8 cellular contexts compared by ENCODE assay signal in the genomic region with DNA sequence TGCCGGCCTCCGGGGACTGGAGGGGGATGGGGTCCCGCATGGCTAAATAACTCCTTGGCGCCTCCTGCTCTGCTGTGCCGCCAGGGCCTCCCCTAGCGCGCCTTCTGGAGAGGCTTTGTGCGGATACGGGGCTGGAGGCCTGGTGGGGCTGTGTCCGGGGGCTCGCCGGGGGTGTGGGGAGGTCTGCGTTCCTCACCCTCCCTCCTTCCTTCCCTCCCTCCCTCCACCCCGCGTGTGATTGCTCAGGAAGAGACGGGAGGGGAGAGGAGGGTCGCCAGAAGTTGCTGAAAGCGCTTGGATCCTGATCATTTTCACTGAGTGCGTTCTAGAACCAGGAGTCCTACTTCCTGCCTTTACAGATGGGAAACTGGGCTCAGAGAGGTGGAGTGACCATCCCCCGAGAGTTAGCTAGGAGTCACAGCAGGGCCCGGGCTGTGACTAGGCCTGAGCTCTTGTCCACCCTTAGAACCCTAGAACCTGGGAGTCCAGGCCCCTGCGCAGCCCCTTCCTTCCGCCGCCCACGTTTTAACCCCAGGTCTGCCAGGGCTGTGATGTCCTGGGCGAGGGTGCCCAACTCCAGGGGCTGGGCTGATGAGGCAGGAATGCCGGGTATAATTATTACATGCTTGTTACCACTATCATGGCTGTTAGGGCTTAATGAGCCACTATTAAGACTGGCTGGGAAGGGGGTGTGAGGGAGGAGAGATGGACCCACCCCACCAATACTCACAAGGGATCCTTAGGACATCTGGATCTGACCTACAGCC. TPM values are rescaled to one million over a fixed set of nuclear protein-coding genes. Genes with fewer than 3 reads are reported as not detected.
DNase-seq lines count a peak whose midpoint lies in the region; ATAC-seq and TF ChIP-seq lines count a peak whose summit lies in the region.

No MANE protein-coding gene starts in this region.

- H3K9me3 Mint-ChIP-seq in central memory CD8-positive, alpha-beta T cell, result no peaks in the 10 kb centered on the region

- 0 out of 2 replicates have a peak overlapping the region, but pooled peaks have one; percentile 16 for H2AFZ ChIP-seq in OCI-LY1 (ENCODE audit: low read length)

- peak overlapping the region; percentile 92 for H3K27ac ChIP-seq in OCI-LY1 (ENCODE audit: low read depth, low read length, poor library complexity, severe bottlenecking)
- H3K27ac ChIP-seq in lower lobe of right lung, result peak overlapping the region; percentile 100
- H3K27ac ChIP-seq in thoracic aorta, result peak overlapping the region; percentile 99

- ATAC-seq in central memory CD8-positive, alpha-beta T cell (replicated peaks; ENCODE audit: extremely low read depth, poor library complexity, severe bottlenecking), result no peak
- peak; percentile 0 to 4 for ATAC-seq in lower lobe of right lung
- peak; percentile 1 for ATAC-seq in thoracic aorta (ENCODE audit: insufficient number of reproducible peaks, low FRiP score, low read depth)
- no peak for ATAC-seq in GM19351 (IDR thresholded peaks at IDR 0.05; ENCODE audit: unreplicated experiment)

- H3K4me1 Mint-ChIP-seq in central memory CD8-positive, alpha-beta T cell, result peaks cover 66% of the 10 kb centered on the region

- no peaks in the 10 kb centered on the region for H3K27me3 Mint-ChIP-seq in central memory CD8-positive, alpha-beta T cell

- H3K27me3 ChIP-seq in BE2C (no peaks in the 10 kb centered on the region), OCI-LY1 (ENCODE audit: insufficient read depth, low read length) (no peaks in the 10 kb centered on the region), lower lobe of right lung (ENCODE audit: low read depth) (no peaks in the 10 kb centered on the region), thoracic aorta (replicated peaks; ENCODE audit: insufficient read depth) (no peaks in the 10 kb centered on the region)

- H4K20me1 ChIP-seq in OCI-LY1 (ENCODE audit: insufficient read depth, low read length), result no peaks in the 10 kb centered on the region

- TF ChIP-seq POLR2A in GM18526 (IDR thresholded peaks at IDR 0.05; ENCODE audit: extremely low read depth, insufficient read length), result peak; percentile 53

- no peaks in the 10 kb centered on the region for H3K9me2 ChIP-seq in OCI-LY1 (ENCODE audit: low read depth, low read length)

- H3K4me2 ChIP-seq in OCI-LY1 (ENCODE audit: low read length), result peak overlapping the region; percentile 100

- H3K36me3 ChIP-seq in BE2C, result peaks cover 22% of the 10 kb centered on the region
- H3K36me3 ChIP-seq in OCI-LY1 (ENCODE audit: insufficient read depth, low read length), result peaks cover 5% of the 10 kb centered on the region; the same call in 1 of the 2 replicates
- peaks cover 22% of the 10 kb centered on the region for H3K36me3 ChIP-seq in lower lobe of right lung
- peaks cover 12% of the 10 kb centered on the region for H3K36me3 ChIP-seq in thoracic aorta

- H3K4me3 Mint-ChIP-seq in central memory CD8-positive, alpha-beta T cell, result peak overlapping the region; percentile 100

- H3K9ac ChIP-seq in OCI-LY1 (ENCODE audit: low read length), result peak overlapping the region; percentile 95

- peaks cover 9% of the 10 kb centered on the region for H3K4me1 ChIP-seq in BE2C
- H3K4me1 ChIP-seq in OCI-LY1 (ENCODE audit: insufficient read depth, low read length, severe bottlenecking), result peaks cover 20% of the 10 kb centered on the region
- peaks cover 35% of the 10 kb centered on the region for H3K4me1 ChIP-seq in lower lobe of right lung
- H3K4me1 ChIP-seq in thoracic aorta (ENCODE audit: control insufficient read depth in 1 of 2, low read depth in 2 of 2), result peaks cover 25 to 34% of the 10 kb centered on the region in 2 donors

- intact Hi-C loops in lower lobe of right lung (cut with DNase I), result no loop called here

- no peak for TF ChIP-seq CTCF in BE2C (IDR thresholded peaks at IDR 0.05; ENCODE audit: low read depth, low read length)
- no peak for TF ChIP-seq CTCF in OCI-LY1 (IDR thresholded peaks at IDR 0.05; ENCODE audit: low read length)
- TF ChIP-seq CTCF in lower lobe of right lung (IDR thresholded peaks at IDR 0.05), result no peak
- TF ChIP-seq CTCF in thoracic aorta (IDR thresholded peaks at IDR 0.05), result peak; percentile 20

- H3K27ac Mint-ChIP-seq in central memory CD8-positive, alpha-beta T cell (ENCODE audit: low read depth), result peak overlapping the region; percentile 100

- DNase-seq in BE2C, result no peak
- no peak for DNase-seq in central memory CD8-positive, alpha-beta T cell (ENCODE audit: low spot score in 2 of 2)
- DNase-seq in lower lobe of right lung, result no peak
- DNase-seq in thoracic aorta (ENCODE audit: low spot score), result peak; percentile 77
- no peak for DNase-seq in NCI-H446 (lab: John Stamatoyannopoulos, UW)

- H3K36me3 Mint-ChIP-seq in central memory CD8-positive, alpha-beta T cell (ENCODE audit: insufficient read depth), result peaks cover 50% of the 10 kb centered on the region

- H3K9me3 ChIP-seq in BE2C (no peaks in the 10 kb centered on the region), OCI-LY1 (ENCODE audit: low read length) (no peaks in the 10 kb centered on the region), lower lobe of right lung (no peaks in the 10 kb centered on the region), thoracic aorta (no peaks in the 10 kb centered on the region)

- peak overlapping the region; percentile 65 for H3K4me3 ChIP-seq in BE2C (ENCODE audit: low read depth, low read length)
- H3K4me3 ChIP-seq in OCI-LY1 (ENCODE audit: low read depth, low read length, poor library complexity, severe bottlenecking), result peak overlapping the region; percentile 75
- H3K4me3 ChIP-seq in lower lobe of right lung, result peak overlapping the region; percentile 59
- peak overlapping the region; percentile 76 for H3K4me3 ChIP-seq in thoracic aorta

- no peaks in the 10 kb centered on the region for H3K79me2 ChIP-seq in OCI-LY1 (ENCODE audit: insufficient read depth, low read length)

- H3F3A ChIP-seq in OCI-LY1 (ENCODE audit: insufficient read depth, low read length), result no peaks in the 10 kb centered on the region

RNA-seq across cellular contexts. Expression of a gene that starts 0.8 kb away (rescaled TPM):
- 386 TPM for polyA plus RNA-seq in BE2C (2012; ENCODE audit: insufficient read depth, insufficient read length, low read depth)
- total RNA-seq in lower lobe of right lung, result 150 TPM
- 100 to 1,000 TPM; 643 to 922 TPM for total RNA-seq in thoracic aorta

RNA-seq across cellular contexts. Expression of a gene that starts 8.0 kb away (rescaled TPM):
- 2.2 TPM for polyA plus RNA-seq in BE2C (2012; ENCODE audit: insufficient read depth, insufficient read length, low read depth)
- total RNA-seq in lower lobe of right lung (4.1 TPM), thoracic aorta (10 to 100 TPM in 1 of 2 donors, 1 to 10 TPM in 1; 8.7 to 29.2 TPM)

RNA-seq across cellular contexts. Expression of a gene that starts 40.7 kb away (rescaled TPM):
- polyA plus RNA-seq in BE2C (2012; ENCODE audit: insufficient read depth, insufficient read length, low read depth), result 534 TPM
- total RNA-seq in lower lobe of right lung (72.3 TPM), thoracic aorta (10 to 100 TPM; 74.8 to 90.2 TPM)

RNA-seq across cellular contexts. Expression of a gene that starts 56.0 kb away (rescaled TPM):
- 7.3 TPM for polyA plus RNA-seq in BE2C (2012; ENCODE audit: insufficient read depth, insufficient read length, low read depth)
- total RNA-seq in lower lobe of right lung, result 9.6 TPM
- total RNA-seq in thoracic aorta, result under 1 TPM; 0.41 to 0.42 TPM

RNA-seq across cellular contexts. Expression of a gene that starts 58.2 kb away (rescaled TPM):
- polyA plus RNA-seq in BE2C (2012; ENCODE audit: insufficient read depth, insufficient read length, low read depth), result 3.2 TPM
- 40.9 TPM for total RNA-seq in lower lobe of right lung
- total RNA-seq in thoracic aorta, result 10 to 100 TPM; 23.7 TPM

Comparison
In these comparisons a context has a peak if more than half of its experiments do, and no peak if none do; other contexts are left out.
1. ATAC-seq: peak in lower lobe of right lung (2 of 2) and thoracic aorta (single experiment); none in central memory CD8-positive, alpha-beta T cell (single experiment) and GM19351 (single experiment).
2. Peak in every context shown above with its lines, with median percentiles within 50 percentile points of each other: H3K4me3 ChIP-seq and H3K27ac ChIP-seq.